1 cellular context compared by ENCODE assay signal in the genomic region with DNA sequence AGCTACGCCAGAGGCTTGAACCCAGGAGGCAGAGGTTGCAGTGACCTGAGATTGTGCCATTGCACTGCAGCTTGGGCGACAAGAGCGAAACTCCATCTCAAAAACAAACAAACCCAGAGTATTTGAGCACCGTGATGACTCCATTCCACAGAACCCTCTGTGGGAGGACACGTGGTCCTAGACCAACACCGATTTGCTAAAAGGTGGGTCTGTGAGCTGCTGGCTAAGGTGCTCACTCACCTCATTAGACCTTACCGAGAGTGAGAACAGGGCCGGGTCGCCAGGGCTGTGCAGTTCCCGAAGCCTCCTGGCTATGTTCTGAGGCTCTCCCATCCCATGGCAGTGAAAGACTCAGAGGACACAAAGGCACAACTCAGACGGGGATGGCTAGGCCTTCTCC.
TF ChIP-seq lines count a peak whose summit lies in the region.

No MANE protein-coding gene starts in this region.

TF ChIP-seq in IMR-90, 13 proteins besides CTCF, POLR2A, EP300 and RAD21:
- TF ChIP-seq BHLHE40 (IDR thresholded peaks at IDR 0.05; ENCODE audit: low read depth, low read length) (no peak), RCOR1 (IDR thresholded peaks at IDR 0.05; ENCODE audit: insufficient replicate concordance, low read length) (no peak), MAZ (IDR thresholded peaks at IDR 0.05; ENCODE audit: borderline replicate concordance, low read depth, low read length) (no peak), MAFK (IDR thresholded peaks at IDR 0.05; ENCODE audit: low read depth, low read length) (no peak), SMC3 (IDR thresholded peaks at IDR 0.05; ENCODE audit: low read depth, low read length) (no peak), RFX5 (IDR thresholded peaks at IDR 0.05; ENCODE audit: low read depth, low read length) (no peak), CHD1 (IDR thresholded peaks at IDR 0.05; ENCODE audit: low read depth, low read length) (no peak), CEBPB (IDR thresholded peaks at IDR 0.05; ENCODE audit: low read depth, low read length) (no peak), ELK1 (IDR thresholded peaks at IDR 0.05; ENCODE audit: borderline replicate concordance, low read depth, low read length) (no peak), FOS (IDR thresholded peaks at IDR 0.05; ENCODE audit: low read depth, low read length) (no peak), MXI1 (IDR thresholded peaks at IDR 0.05; ENCODE audit: borderline replicate concordance, low read depth, low read length) (no peak), NFE2L2 (IDR thresholded peaks at IDR 0.05; ENCODE audit: low read depth, low read length) (no peak)
- TF ChIP-seq, protein P1, sequence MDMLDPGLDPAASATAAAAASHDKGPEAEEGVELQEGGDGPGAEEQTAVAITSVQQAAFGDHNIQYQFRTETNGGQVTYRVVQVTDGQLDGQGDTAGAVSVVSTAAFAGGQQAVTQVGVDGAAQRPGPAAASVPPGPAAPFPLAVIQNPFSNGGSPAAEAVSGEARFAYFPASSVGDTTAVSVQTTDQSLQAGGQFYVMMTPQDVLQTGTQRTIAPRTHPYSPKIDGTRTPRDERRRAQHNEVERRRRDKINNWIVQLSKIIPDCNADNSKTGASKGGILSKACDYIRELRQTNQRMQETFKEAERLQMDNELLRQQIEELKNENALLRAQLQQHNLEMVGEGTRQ (IDR thresholded peaks at IDR 0.05; ENCODE audit: low read depth, low read length): no peak
